Comparison of ENCODE assay signal across 1 cellular context in the genomic region with DNA sequence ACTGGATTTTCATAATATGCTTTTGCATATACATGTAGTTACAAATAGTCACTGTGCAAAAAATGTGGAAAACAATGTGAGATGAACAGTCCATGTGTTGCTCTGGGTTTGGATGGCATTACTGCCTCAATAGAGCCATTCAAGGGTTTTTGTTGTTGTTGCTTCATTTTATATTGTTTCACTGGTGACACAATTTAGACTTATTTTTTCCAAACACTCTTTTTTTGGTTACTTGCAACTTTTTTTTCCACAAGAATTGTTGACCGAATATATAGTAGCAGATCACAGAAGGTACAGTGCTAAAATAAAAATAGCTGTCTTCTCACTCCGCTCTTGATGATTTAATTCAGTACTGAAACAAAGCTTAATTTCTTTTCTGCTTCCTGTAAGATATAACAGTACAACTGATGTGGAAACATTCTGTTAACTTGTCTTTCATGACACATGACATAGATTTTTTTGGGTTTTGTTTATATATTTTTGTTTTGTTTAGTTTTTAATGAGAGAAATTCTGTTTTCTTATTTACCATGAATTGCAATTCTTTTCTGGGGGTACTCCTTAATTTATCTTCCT.
TF ChIP-seq lines count a peak whose summit lies in the region.

No MANE protein-coding gene starts in this region.

TF ChIP-seq in HepG2, 621 proteins besides CTCF, POLR2A, EP300 and RAD21 (continued from another document):
- TF ChIP-seq, protein P1, sequence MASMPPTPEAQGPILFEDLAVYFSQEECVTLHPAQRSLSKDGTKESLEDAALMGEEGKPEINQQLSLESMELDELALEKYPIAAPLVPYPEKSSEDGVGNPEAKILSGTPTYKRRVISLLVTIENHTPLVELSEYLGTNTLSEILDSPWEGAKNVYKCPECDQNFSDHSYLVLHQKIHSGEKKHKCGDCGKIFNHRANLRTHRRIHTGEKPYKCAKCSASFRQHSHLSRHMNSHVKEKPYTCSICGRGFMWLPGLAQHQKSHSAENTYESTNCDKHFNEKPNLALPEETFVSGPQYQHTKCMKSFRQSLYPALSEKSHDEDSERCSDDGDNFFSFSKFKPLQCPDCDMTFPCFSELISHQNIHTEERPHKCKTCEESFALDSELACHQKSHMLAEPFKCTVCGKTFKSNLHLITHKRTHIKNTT (CRISPR knock-in tag; IDR thresholded peaks at IDR 0.05): no peak
- TF ChIP-seq FOSL1 (CRISPR knock-in tag; IDR thresholded peaks at IDR 0.05; ENCODE audit: borderline replicate concordance): no peak
- no peak for TF ChIP-seq SP1 (IDR thresholded peaks at IDR 0.05)
- no peak for TF ChIP-seq SP1 (CRISPR knock-in tag; IDR thresholded peaks at IDR 0.05)
- no peak for TF ChIP-seq ZNF562 (CRISPR knock-in tag; IDR thresholded peaks at IDR 0.05; ENCODE audit: borderline replicate concordance)
- TF ChIP-seq, protein P2, sequence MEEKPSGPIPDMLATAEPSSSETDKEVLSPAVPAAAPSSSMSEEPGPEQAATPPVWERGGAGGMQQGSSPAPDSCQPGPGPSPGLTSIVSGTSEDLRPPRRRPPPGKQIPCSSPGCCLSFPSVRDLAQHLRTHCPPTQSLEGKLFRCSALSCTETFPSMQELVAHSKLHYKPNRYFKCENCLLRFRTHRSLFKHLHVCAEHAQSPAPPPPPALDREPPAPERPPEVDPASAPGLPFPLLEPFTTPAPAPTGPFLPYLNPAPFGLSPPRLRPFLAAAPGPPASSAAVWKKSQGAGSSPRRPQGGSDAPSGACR (CRISPR knock-in tag; IDR thresholded peaks at IDR 0.05): no peak
- TF ChIP-seq, protein P3, sequence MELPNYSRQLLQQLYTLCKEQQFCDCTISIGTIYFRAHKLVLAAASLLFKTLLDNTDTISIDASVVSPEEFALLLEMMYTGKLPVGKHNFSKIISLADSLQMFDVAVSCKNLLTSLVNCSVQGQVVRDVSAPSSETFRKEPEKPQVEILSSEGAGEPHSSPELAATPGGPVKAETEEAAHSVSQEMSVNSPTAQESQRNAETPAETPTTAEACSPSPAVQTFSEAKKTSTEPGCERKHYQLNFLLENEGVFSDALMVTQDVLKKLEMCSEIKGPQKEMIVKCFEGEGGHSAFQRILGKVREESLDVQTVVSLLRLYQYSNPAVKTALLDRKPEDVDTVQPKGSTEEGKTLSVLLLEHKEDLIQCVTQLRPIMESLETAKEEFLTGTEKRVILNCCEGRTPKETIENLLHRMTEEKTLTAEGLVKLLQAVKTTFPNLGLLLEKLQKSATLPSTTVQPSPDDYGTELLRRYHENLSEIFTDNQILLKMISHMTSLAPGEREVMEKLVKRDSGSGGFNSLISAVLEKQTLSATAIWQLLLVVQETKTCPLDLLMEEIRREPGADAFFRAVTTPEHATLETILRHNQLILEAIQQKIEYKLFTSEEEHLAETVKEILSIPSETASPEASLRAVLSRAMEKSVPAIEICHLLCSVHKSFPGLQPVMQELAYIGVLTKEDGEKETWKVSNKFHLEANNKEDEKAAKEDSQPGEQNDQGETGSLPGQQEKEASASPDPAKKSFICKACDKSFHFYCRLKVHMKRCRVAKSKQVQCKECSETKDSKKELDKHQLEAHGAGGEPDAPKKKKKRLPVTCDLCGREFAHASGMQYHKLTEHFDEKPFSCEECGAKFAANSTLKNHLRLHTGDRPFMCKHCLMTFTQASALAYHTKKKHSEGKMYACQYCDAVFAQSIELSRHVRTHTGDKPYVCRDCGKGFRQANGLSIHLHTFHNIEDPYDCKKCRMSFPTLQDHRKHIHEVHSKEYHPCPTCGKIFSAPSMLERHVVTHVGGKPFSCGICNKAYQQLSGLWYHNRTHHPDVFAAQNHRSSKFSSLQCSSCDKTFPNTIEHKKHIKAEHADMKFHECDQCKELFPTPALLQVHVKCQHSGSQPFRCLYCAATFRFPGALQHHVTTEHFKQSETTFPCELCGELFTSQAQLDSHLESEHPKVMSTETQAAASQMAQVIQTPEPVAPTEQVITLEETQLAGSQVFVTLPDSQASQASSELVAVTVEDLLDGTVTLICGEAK (IDR thresholded peaks at IDR 0.05): no peak
- TF ChIP-seq, protein P3 (CRISPR knock-in tag; IDR thresholded peaks at IDR 0.05): no peak
TF ChIP-seq in HepG2: peak in this region for 0.
